ENCODE assay signal across 8 cellular contexts in the genomic region with DNA sequence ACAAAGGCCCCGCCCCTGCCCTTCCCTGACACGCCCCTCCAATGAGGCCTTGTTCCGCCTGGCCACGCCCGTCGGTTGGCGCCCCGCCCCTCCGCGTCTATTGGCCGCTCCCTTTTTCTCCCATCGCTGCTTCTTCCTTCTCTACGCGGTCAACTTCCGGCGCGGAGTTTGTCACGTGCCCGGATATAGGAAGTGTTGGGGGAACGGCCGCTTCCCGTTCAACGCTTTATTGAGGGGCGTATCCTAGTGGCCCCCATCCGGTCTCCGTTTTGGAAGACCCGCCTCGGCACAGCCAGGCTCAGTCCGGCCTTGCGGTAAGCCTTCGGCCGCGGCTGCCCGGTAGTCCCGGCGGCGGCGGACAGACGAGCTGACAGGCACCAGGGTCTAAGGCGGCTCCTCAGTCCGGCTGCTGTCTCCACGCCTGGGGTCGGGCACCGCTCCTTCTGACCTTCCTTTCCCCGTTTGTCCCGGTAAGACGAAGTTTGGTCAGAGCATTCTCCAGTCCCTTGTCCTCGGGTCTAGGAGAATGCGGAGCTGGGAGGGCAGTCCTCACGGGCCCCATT. TPM values are rescaled to one million over a fixed set of nuclear protein-coding genes. Genes with fewer than 3 reads are reported as not detected.
A peak's percentile ranks its signal among the peaks of the same experiment; 100 is the strongest.
DNase-seq lines count a peak whose midpoint lies in the region; TF ChIP-seq lines count a peak whose summit lies in the region.

A gene with protein sequence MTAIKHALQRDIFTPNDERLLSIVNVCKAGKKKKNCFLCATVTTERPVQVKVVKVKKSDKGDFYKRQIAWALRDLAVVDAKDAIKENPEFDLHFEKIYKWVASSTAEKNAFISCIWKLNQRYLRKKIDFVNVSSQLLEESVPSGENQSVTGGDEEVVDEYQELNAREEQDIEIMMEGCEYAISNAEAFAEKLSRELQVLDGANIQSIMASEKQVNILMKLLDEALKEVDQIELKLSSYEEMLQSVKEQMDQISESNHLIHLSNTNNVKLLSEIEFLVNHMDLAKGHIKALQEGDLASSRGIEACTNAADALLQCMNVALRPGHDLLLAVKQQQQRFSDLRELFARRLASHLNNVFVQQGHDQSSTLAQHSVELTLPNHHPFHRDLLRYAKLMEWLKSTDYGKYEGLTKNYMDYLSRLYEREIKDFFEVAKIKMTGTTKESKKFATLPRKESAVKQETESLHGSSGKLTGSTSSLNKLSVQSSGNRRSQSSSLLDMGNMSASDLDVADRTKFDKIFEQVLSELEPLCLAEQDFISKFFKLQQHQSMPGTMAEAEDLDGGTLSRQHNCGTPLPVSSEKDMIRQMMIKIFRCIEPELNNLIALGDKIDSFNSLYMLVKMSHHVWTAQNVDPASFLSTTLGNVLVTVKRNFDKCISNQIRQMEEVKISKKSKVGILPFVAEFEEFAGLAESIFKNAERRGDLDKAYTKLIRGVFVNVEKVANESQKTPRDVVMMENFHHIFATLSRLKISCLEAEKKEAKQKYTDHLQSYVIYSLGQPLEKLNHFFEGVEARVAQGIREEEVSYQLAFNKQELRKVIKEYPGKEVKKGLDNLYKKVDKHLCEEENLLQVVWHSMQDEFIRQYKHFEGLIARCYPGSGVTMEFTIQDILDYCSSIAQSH (plus strand): TSS at position 165 of the 563 bp plus-strand sequence. CDS start 4,676 bp downstream, outside the sequence.

- DNase-seq in GF-D8 (lab: John Stamatoyannopoulos, UW) (peak; percentile 88), HEK293T (ENCODE audit: extremely low spot score) (peak; percentile 94), MV-4-11 (lab: John Stamatoyannopoulos, UW) (peak; percentile 96), SK-MEL-5 (ENCODE audit: low read depth, low spot score) (peak; percentile 96), foreskin melanocyte (peak; percentile 96)
- DNase-seq in activated naive CD4-positive, alpha-beta T cell treated with Interleukin-2 at 50 U/mL for 16 hours = peak; percentile 99

- POLR2A ChIA-PET in HEK293T (lab: Yijun Ruan, JAX) = interaction anchor here (0.7 to 1.7 kb wide), 6 partner anchors 9 to 241 kb away, joined by 3 to 11 read pairs (median 5); a partner anchor contains a TSS

- no peaks in the 10 kb centered on the region for H3K9me3 ChIP-seq in neuron (ENCODE audit: low read length)
- no peaks in the 10 kb centered on the region for H3K9me3 ChIP-seq in subcutaneous abdominal adipose tissue (ENCODE audit: control insufficient read depth in 5 of 5, low read length in 5 of 5)

- H3K4me1 ChIP-seq in neuron (ENCODE audit: insufficient read depth, low read length) (peaks cover 20% of the 10 kb centered on the region), subcutaneous abdominal adipose tissue (ENCODE audit: control insufficient read depth in 5 of 5, insufficient read depth in 5 of 5, low read length in 5 of 5) (peaks cover 7 to 28% (median 22%) of the 10 kb centered on the region in 5 donors)

- H3K4me3 ChIP-seq in neuron (ENCODE audit: low read length) (peak within 1 kb of the TSS; percentile 78), subcutaneous abdominal adipose tissue (ENCODE audit: low read depth in 1 of 5, low read length in 5 of 5) (peak within 1 kb of the TSS; percentile 77 to 98 (median 95))

- H3K27ac ChIP-seq in subcutaneous abdominal adipose tissue (ENCODE audit: low read depth, low read length) = peak within 1 kb of the TSS; percentile 88

- in situ Hi-C loops in SK-MEL-5 (cut with HindIII; ENCODE audit: low pct_unique_long_range_greater_than_20kb, low sequenced_read_pairs) = no loop called here

- peaks cover 3% of the 10 kb centered on the region for H3K27me3 ChIP-seq in neuron (ENCODE audit: insufficient read depth, low read length)
- peaks cover 0 to 3% (median 0%) of the 10 kb centered on the region in 5 donors for H3K27me3 ChIP-seq in subcutaneous abdominal adipose tissue (ENCODE audit: control insufficient read depth in 5 of 5, insufficient read depth in 4 of 5, low read length in 5 of 5)

- peak within 1 kb of the TSS; percentile 85 to 98 (median 93) for H3K9ac ChIP-seq in subcutaneous abdominal adipose tissue (ENCODE audit: low read length in 5 of 5)

- CTCF ChIA-PET in HEK293T (lab: Yijun Ruan, JAX) = no interaction called here

- H3K36me3 ChIP-seq in neuron (ENCODE audit: insufficient read depth, low read length) (no peaks in the 10 kb centered on the region), subcutaneous abdominal adipose tissue (ENCODE audit: control insufficient read depth in 5 of 5, insufficient read depth in 5 of 5, low read length in 5 of 5) (peaks cover 0 to 5% (median 3%) of the 10 kb centered on the region in 5 donors)

- peak within 1 kb of the TSS; percentile 94 for H2AFZ ChIP-seq in neuron (ENCODE audit: low read depth, low read length)

TF ChIP-seq in HEK293T, 16 proteins besides CTCF, POLR2A, EP300 and RAD21:
- TF ChIP-seq ZNF384 (IDR thresholded peaks at IDR 0.05) (no peak), TARDBP (IDR thresholded peaks at IDR 0.05) (no peak), FOXK2 (IDR thresholded peaks at IDR 0.05) (no peak), FOXA1 (IDR thresholded peaks at IDR 0.05) (no peak), ELF4 (IDR thresholded peaks at IDR 0.05) (peak; percentile 91), CTBP1 (IDR thresholded peaks at IDR 0.05; ENCODE audit: borderline replicate concordance) (no peak), SUZ12 (IDR thresholded peaks at IDR 0.05) (no peak), ARNT (IDR thresholded peaks at IDR 0.05) (no peak), L3MBTL2 (conservative IDR thresholded peaks at IDR 0.05) (no peak), NFRKB (IDR thresholded peaks at IDR 0.05) (no peak), SP1 (IDR thresholded peaks at IDR 0.05) (no peak), FOXM1 (IDR thresholded peaks at IDR 0.05; ENCODE audit: borderline replicate concordance) (no peak), LEF1 (IDR thresholded peaks at IDR 0.05; ENCODE audit: borderline replicate concordance) (no peak), HDGF (IDR thresholded peaks at IDR 0.05; ENCODE audit: borderline replicate concordance) (no peak)
- TF ChIP-seq, protein P1, sequence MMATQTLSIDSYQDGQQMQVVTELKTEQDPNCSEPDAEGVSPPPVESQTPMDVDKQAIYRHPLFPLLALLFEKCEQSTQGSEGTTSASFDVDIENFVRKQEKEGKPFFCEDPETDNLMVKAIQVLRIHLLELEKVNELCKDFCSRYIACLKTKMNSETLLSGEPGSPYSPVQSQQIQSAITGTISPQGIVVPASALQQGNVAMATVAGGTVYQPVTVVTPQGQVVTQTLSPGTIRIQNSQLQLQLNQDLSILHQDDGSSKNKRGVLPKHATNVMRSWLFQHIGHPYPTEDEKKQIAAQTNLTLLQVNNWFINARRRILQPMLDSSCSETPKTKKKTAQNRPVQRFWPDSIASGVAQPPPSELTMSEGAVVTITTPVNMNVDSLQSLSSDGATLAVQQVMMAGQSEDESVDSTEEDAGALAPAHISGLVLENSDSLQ (IDR thresholded peaks at IDR 0.05) = peak; percentile 17; the same call in 1 of the 2 replicates

RNA-seq across cellular contexts. Expression of the gene that starts here (rescaled TPM):
- 41.8 and 43.5 TPM in 2 replicates for total RNA-seq in SK-MEL-5 (2014; rRNA removed; shearing (Covaris generic))
- 22.0 and 23.5 TPM in 2 replicates for polyA plus RNA-seq in SK-MEL-5 (2015; cell fraction: cytosol; rRNA removed)
- 79.1 and 80.3 TPM in 2 replicates for polyA plus RNA-seq in SK-MEL-5 (2015; cell fraction: nucleus; rRNA removed)

Comparison
In these comparisons a context has a peak if more than half of its experiments do, and no peak if none do; other contexts are left out.
1. Peak in every context shown above with its lines: DNase-seq, H3K4me3 ChIP-seq and H3K27ac ChIP-seq.